ENCODE assay signal across 15 cellular contexts in genomic region chr2:236678307-236678975, GRCh38.
DNase-seq lines count a peak whose midpoint lies in the region; ATAC-seq, FAIRE-seq and TF ChIP-seq lines count a peak whose summit lies in the region.
"Had no signal": no experiment of that assay in that cellular context is flagged by ENCODE, and none has a peak within 500 bp of the region (broad histone marks: within the 10 kb centered on the region; RNA-seq: fewer than 3 reads in every experiment).

No MANE protein-coding gene starts in this region.

- 81% methylated on average over 15 of the region's 15 CpGs; no CpG with 5 or more reads in 1 of the 2 experiments for WGBS in H1 (ENCODE audit: extremely low coverage in 1 of 2, insufficient coverage in 1 of 2, insufficient read length in 1 of 2, insufficient replicate concordance in 2 of 2, low coverage in 1 of 2, low lambda C conversion rate in 2 of 2, missing lambda C conversion rate in 1 of 2), 2 experiments
- WGBS in neuronal stem cell (ENCODE audit: extremely low coverage in 2 of 2, insufficient read length in 2 of 2, insufficient replicate concordance in 1 of 2), 2 donors: no CpG with 5 or more reads among the region's 15 CpGs

- H3K79me2 ChIP-seq in H1 (ENCODE audit: control insufficient read depth in 1 of 2, insufficient read depth in 2 of 2, low read length in 2 of 2): no peaks in the 10 kb centered on the region

- H2AK5ac ChIP-seq in H1 (ENCODE audit: low read depth, low read length) (no peak overlapping the region), neuronal stem cell (ENCODE audit: low read depth, low read length) (peak overlapping the region; percentile 24)

- peak overlapping the region; percentile 28 for H3K27ac ChIP-seq in left ventricle myocardium inferior (replicated peaks)
- no peak overlapping the region for H3K27ac ChIP-seq in H1 (ENCODE audit: low read depth, low read length)
- no peak overlapping the region for H3K27ac ChIP-seq in neuronal stem cell (replicated peaks; ENCODE audit: low read length)
- H3K27ac ChIP-seq: C4-2B had no signal

- no peak overlapping the region for H3K56ac ChIP-seq in H1 (replicated peaks; ENCODE audit: insufficient read length, low read depth, low read length)

- intact Hi-C loops in left ventricle myocardium inferior (cut with micrococcal nuclease): no loop called here
- intact Hi-C loops in cardiac septum (cut with DNase I): no loop called here

- no peaks in the 10 kb centered on the region for H4K20me1 ChIP-seq in H1 (replicated peaks in 1 of 2; ENCODE audit: control insufficient read depth in 1 of 2, insufficient read depth in 2 of 2, low read length in 2 of 2)

- peaks cover 46% of the 10 kb centered on the region for H3K4me1 ChIP-seq in left ventricle myocardium inferior
- H3K4me1 ChIP-seq in H1 (replicated peaks in 1 of 4; ENCODE audit: control insufficient read depth in 3 of 4, insufficient read depth in 4 of 4, low read length in 3 of 4): no peaks in the 10 kb centered on the region; a peak in 1 of 7 replicates
- no peaks in the 10 kb centered on the region for H3K4me1 ChIP-seq in neuronal stem cell (ENCODE audit: control insufficient read depth in 2 of 2, insufficient read depth in 1 of 2, low read depth in 1 of 2, low read length in 2 of 2)

- no peak for FAIRE-seq in H1 (lab: Jason Lieb, UNC)
- FAIRE-seq: GM12892 had no signal

- no peak overlapping the region for H2BK20ac ChIP-seq in H1 (ENCODE audit: low read length)

- H4K8ac ChIP-seq in H1 (ENCODE audit: extremely low read depth, insufficient read depth, low read length): no peak overlapping the region
- H4K8ac ChIP-seq in neuronal stem cell (ENCODE audit: low read depth, low read length): no peak overlapping the region

- CTCF ChIA-PET in H1 (lab: Charles Lee; ENCODE audit: partially characterized antibody): interaction anchor here (0.9 to 1.5 kb wide), 3 partner anchors 11 to 369 kb away, joined by 3 to 4 read pairs (median 3); no protein-coding TSS in a partner anchor

- no peak overlapping the region for H2BK5ac ChIP-seq in H1 (ENCODE audit: low read depth, low read length)
- H2BK5ac ChIP-seq in neuronal stem cell (ENCODE audit: low read length): no peak overlapping the region

- H3K4ac ChIP-seq in H1 (replicated peaks; ENCODE audit: insufficient read length, low read depth, low read length) (no peak overlapping the region), neuronal stem cell (ENCODE audit: low read length) (no peak overlapping the region)

- H3K9me3 ChIP-seq in left ventricle myocardium inferior (replicated peaks) (no peaks in the 10 kb centered on the region), H1 (ENCODE audit: insufficient read depth in 2 of 2, low read depth in 1 of 2, low read length in 1 of 2) (peaks cover 9% of the 10 kb centered on the region in 2 experiments), neuronal stem cell (replicated peaks in 1 of 2; ENCODE audit: control insufficient read depth in 2 of 2, insufficient read depth in 1 of 2, low read depth in 1 of 2, low read length in 2 of 2) (peaks cover 2 to 13% of the 10 kb centered on the region in 2 donors)

- H3K18ac ChIP-seq in H1 (ENCODE audit: extremely low read depth, low read length) (no peak overlapping the region), neuronal stem cell (ENCODE audit: low read length) (peak overlapping the region; percentile 18)

- no peaks in the 10 kb centered on the region for H3K27me3 ChIP-seq in left ventricle myocardium inferior (ENCODE audit: low read depth)
- H3K27me3 ChIP-seq in H1 (replicated peaks in 1 of 4; ENCODE audit: control insufficient read depth in 3 of 4, extremely low read depth in 1 of 4, insufficient read depth in 3 of 4, low read length in 3 of 4): no peaks in the 10 kb centered on the region
- no peaks in the 10 kb centered on the region for H3K27me3 ChIP-seq in neuronal stem cell (ENCODE audit: control insufficient read depth in 3 of 3, insufficient read depth in 3 of 3, low read depth in 1 of 3, low read length in 3 of 3)

- no peak overlapping the region for H2BK15ac ChIP-seq in H1 (ENCODE audit: low read length)
- peak overlapping the region; percentile 30 for H2BK15ac ChIP-seq in neuronal stem cell (ENCODE audit: low read length)

- H3K23ac ChIP-seq in H1 (ENCODE audit: insufficient read length): no peak overlapping the region
- no peak overlapping the region for H3K23ac ChIP-seq in neuronal stem cell (ENCODE audit: low read depth, low read length, poor library complexity)

- H2AFZ ChIP-seq in H1 (ENCODE audit: low read length) (no peak overlapping the region), neuronal stem cell (ENCODE audit: low read length) (no peak overlapping the region)

- no peak for TF ChIP-seq EP300 in H1 (IDR thresholded peaks at IDR 0.05; ENCODE audit: borderline replicate concordance in 1 of 2, low read depth in 2 of 2, low read length in 2 of 2)

- H3K9ac ChIP-seq in H1 (replicated peaks in 1 of 4; ENCODE audit: extremely low read depth in 1 of 4, low read depth in 3 of 4, low read length in 3 of 4): no peak overlapping the region
- H3K9ac ChIP-seq in neuronal stem cell (ENCODE audit: low read depth, low read length, poor library complexity): no peak overlapping the region

- H3K36me3 ChIP-seq in left ventricle myocardium inferior (no peaks in the 10 kb centered on the region), H1 (ENCODE audit: control insufficient read depth in 2 of 4, insufficient read depth in 4 of 4, low read length in 3 of 4) (no peaks in the 10 kb centered on the region; a peak in 1 of 8 replicates), neuronal stem cell (replicated peaks in 1 of 2; ENCODE audit: control insufficient read depth in 2 of 2, insufficient read depth in 2 of 2, low read length in 2 of 2) (no peaks in the 10 kb centered on the region)

- H3K14ac ChIP-seq in H1 (ENCODE audit: insufficient read length) (no peak overlapping the region), neuronal stem cell (ENCODE audit: low read length) (no peak overlapping the region)

- H4K91ac ChIP-seq in H1 (replicated peaks; ENCODE audit: insufficient read length, low read length) (no peak overlapping the region), neuronal stem cell (ENCODE audit: low read depth, low read length, poor library complexity) (no peak overlapping the region)

- POLR2A ChIA-PET in H1 (lab: Charles Lee; ENCODE audit: partially characterized antibody): no interaction called here

- no peaks in the 10 kb centered on the region for H3K23me2 ChIP-seq in H1 (ENCODE audit: low read depth, low read length)

- DNase-seq in left ventricle myocardium inferior (no peak), cardiac septum (ENCODE audit: low spot score) (no peak), H1 (ENCODE audit: low read depth in 1 of 2, low spot score in 2 of 2) (no peak), neuronal stem cell (ENCODE audit: low spot score) (no peak), DMS153 treated with DMSO at 0.1 percent for 48 hours (lab: John Stamatoyannopoulos, UW; ENCODE audit: unreplicated experiment) (no peak)
- DNase-seq: ACHN; CD4-positive, alpha-beta memory T cell; DND-41; GDM1 had no signal

- no peak for TF ChIP-seq RAD21 in H1 (IDR thresholded peaks at IDR 0.05 in 1 of 2, conservative IDR thresholded peaks at IDR 0.05 in 1 of 2; ENCODE audit: low read depth in 2 of 2, low read length in 2 of 2)

- no peak for ATAC-seq in HG03039 (IDR thresholded peaks at IDR 0.05; ENCODE audit: unreplicated experiment)
- no peak for ATAC-seq in GM19452 (IDR thresholded peaks at IDR 0.05; ENCODE audit: unreplicated experiment)
- ATAC-seq in GM19467 (IDR thresholded peaks at IDR 0.05; ENCODE audit: unreplicated experiment): no peak
- ATAC-seq: HCT116 had no signal

- H2BK120ac ChIP-seq in H1 (replicated peaks; ENCODE audit: low read depth, low read length) (no peak overlapping the region), neuronal stem cell (ENCODE audit: low read depth, low read length) (no peak overlapping the region)

- H3K79me1 ChIP-seq in H1 (ENCODE audit: low read depth, low read length) (no peaks in the 10 kb centered on the region), neuronal stem cell (ENCODE audit: low read depth, low read length) (no peaks in the 10 kb centered on the region)

- H4K5ac ChIP-seq in H1 (ENCODE audit: insufficient read length, low read depth, low read length): peak overlapping the region; percentile 10

- H3K4me2 ChIP-seq in H1 (ENCODE audit: insufficient read depth in 1 of 2, low read depth in 2 of 2, low read length in 2 of 2) (no peak overlapping the region), neuronal stem cell (ENCODE audit: insufficient read depth, low read length, poor library complexity, severe bottlenecking) (no peak overlapping the region)

- TF ChIP-seq POLR2A in H1 (IDR thresholded peaks at IDR 0.05; ENCODE audit: control extremely low read depth in 1 of 2, low read depth in 2 of 2, low read length in 2 of 2): no peak

- H2BK12ac ChIP-seq in H1 (ENCODE audit: low read depth, low read length) (no peak overlapping the region), neuronal stem cell (ENCODE audit: low read length) (no peak overlapping the region)

- no peak overlapping the region for H3K4me3 ChIP-seq in left ventricle myocardium inferior
- H3K4me3 ChIP-seq in H1 (ENCODE audit: extremely low read depth in 1 of 4, insufficient read depth in 2 of 4, low read depth in 3 of 4, low read length in 4 of 4): no peak overlapping the region
- H3K4me3 ChIP-seq in neuronal stem cell (ENCODE audit: low read length in 2 of 2): no peak overlapping the region

- TF ChIP-seq CTCF in left ventricle myocardium inferior (IDR thresholded peaks at IDR 0.05; ENCODE audit: borderline replicate concordance) (no peak), H1 (IDR thresholded peaks at IDR 0.05; ENCODE audit: control extremely low read depth in 1 of 3, insufficient read depth in 1 of 3, low read depth in 1 of 3, low read length in 3 of 3) (no peak)

TF ChIP-seq in H1, 55 proteins besides CTCF, POLR2A, EP300 and RAD21:
- TF ChIP-seq SIN3A (conservative IDR thresholded peaks at IDR 0.05 in 1 of 2, IDR thresholded peaks at IDR 0.05 in 1 of 2; ENCODE audit: low read depth in 1 of 2, low read length in 2 of 2) (no peak), KDM1A (IDR thresholded peaks at IDR 0.05; ENCODE audit: borderline replicate concordance, low read length) (no peak), TEAD4 (IDR thresholded peaks at IDR 0.05; ENCODE audit: low read depth, low read length) (no peak), SP4 (IDR thresholded peaks at IDR 0.05; ENCODE audit: low read length) (no peak), USF2 (IDR thresholded peaks at IDR 0.05; ENCODE audit: low read length) (no peak)
